In genomic region chr4:100816646-100817045, GRCh38 we compare ENCODE assay signal across 14 cellular contexts.
DNase-seq lines count a peak whose midpoint lies in the region; ATAC-seq and TF ChIP-seq lines count a peak whose summit lies in the region.
"Had no signal": no experiment of that assay in that cellular context is flagged by ENCODE, and none has a peak within 500 bp of the region (broad histone marks: within the 10 kb centered on the region; RNA-seq: fewer than 3 reads in every experiment).

No MANE protein-coding gene starts in this region.

- BruUV-seq in PC-3 (replicated peaks; lab: Mats Ljungman, UMichigan), result no TSS peak

- intact Hi-C loops in PC-3 (cut with micrococcal nuclease), result no loop called here

- H3K79me2 ChIP-seq in PC-3 (ENCODE audit: low read length), result no peaks in the 10 kb centered on the region
- H3K79me2 ChIP-seq in trophoblast cell (ENCODE audit: control insufficient read depth, insufficient read depth, low read length, poor library complexity), result no peaks in the 10 kb centered on the region

- H3K18ac ChIP-seq in trophoblast cell (ENCODE audit: low read length), result no peak overlapping the region

- no peak overlapping the region for H3K14ac ChIP-seq in trophoblast cell (ENCODE audit: low read length)

- H3K4ac ChIP-seq in trophoblast cell (ENCODE audit: low read depth, low read length), result no peak overlapping the region

- no CpG with 5 or more reads among the region's 2 CpGs for WGBS in trophoblast cell (ENCODE audit: extremely low coverage, insufficient coverage, insufficient read length)

- no peak overlapping the region for H3K23ac ChIP-seq in trophoblast cell (ENCODE audit: low read length)

- H3K27ac ChIP-seq in PC-3 (ENCODE audit: low read length), result no peak overlapping the region
- H3K27ac ChIP-seq in trophoblast cell (ENCODE audit: low read depth, low read length), result no peak overlapping the region

- H3K9ac ChIP-seq in PC-3 (ENCODE audit: low read length) (no peak overlapping the region), trophoblast cell (ENCODE audit: low read length) (no peak overlapping the region)

- H3K79me1 ChIP-seq in trophoblast cell (ENCODE audit: low read length), result no peaks in the 10 kb centered on the region

- H2BK120ac ChIP-seq in trophoblast cell (ENCODE audit: insufficient read depth, low read length, poor library complexity), result no peak overlapping the region

- no peak overlapping the region for H2BK12ac ChIP-seq in trophoblast cell (ENCODE audit: low read length)

- H3K9me3 ChIP-seq in PC-3 (ENCODE audit: low read length) (no peaks in the 10 kb centered on the region), trophoblast cell (ENCODE audit: insufficient read depth, low read depth, low read length) (no peaks in the 10 kb centered on the region)

- POLR2A ChIA-PET in PC-3 (lab: Charles Lee; ENCODE audit: unreplicated experiment), result no interaction called here

- no peak for ATAC-seq in PC-3
- ATAC-seq in GM19395 (IDR thresholded peaks at IDR 0.05; ENCODE audit: unreplicated experiment), result no peak
- ATAC-seq: HepG2 had no signal

- H2BK5ac ChIP-seq in trophoblast cell (ENCODE audit: low read depth, low read length, poor library complexity), result no peak overlapping the region

- H4K8ac ChIP-seq in trophoblast cell (ENCODE audit: low read depth, low read length), result no peak overlapping the region

- no peak overlapping the region for H4K12ac ChIP-seq in trophoblast cell (ENCODE audit: low read depth, low read length)

- H3K27me3 ChIP-seq in PC-3 (ENCODE audit: low read length) (no peaks in the 10 kb centered on the region), trophoblast cell (ENCODE audit: insufficient read depth, low read length) (no peaks in the 10 kb centered on the region)

- H3F3A ChIP-seq in PC-3 (ENCODE audit: low read length, unreplicated experiment), result no peaks in the 10 kb centered on the region

- H3K36me3 ChIP-seq in PC-3 (ENCODE audit: low read depth, low read length), result no peaks in the 10 kb centered on the region
- H3K36me3 ChIP-seq in trophoblast cell (ENCODE audit: control insufficient read depth in 1 of 2, insufficient read depth in 2 of 2, low read length in 2 of 2), result no peaks in the 10 kb centered on the region

- CTCF ChIA-PET in PC-3 (lab: Charles Lee), result no interaction called here

- no peak overlapping the region for H4K91ac ChIP-seq in trophoblast cell (ENCODE audit: low read depth, low read length)

- H3K4me1 ChIP-seq in PC-3 (ENCODE audit: insufficient read depth, low read length) (no peaks in the 10 kb centered on the region), trophoblast cell (ENCODE audit: control insufficient read depth in 1 of 2, insufficient read depth in 2 of 2, low read length in 2 of 2) (no peaks in the 10 kb centered on the region)

- no peaks in the 10 kb centered on the region for H4K20me1 ChIP-seq in PC-3 (ENCODE audit: low read length)

- H3K4me2 ChIP-seq in PC-3 (ENCODE audit: low read length) (no peak overlapping the region), trophoblast cell (ENCODE audit: low read length) (no peak overlapping the region)

- H3K9me2 ChIP-seq in PC-3 (replicated peaks; ENCODE audit: low read length), result no peaks in the 10 kb centered on the region

- H2AFZ ChIP-seq in PC-3 (ENCODE audit: low read length) (no peak overlapping the region), trophoblast cell (ENCODE audit: insufficient read depth, low read length, poor library complexity) (no peak overlapping the region)

- H2AK5ac ChIP-seq in trophoblast cell (ENCODE audit: low read length), result no peak overlapping the region

- no peak for TF ChIP-seq CTCF in PC-3 (conservative IDR thresholded peaks at IDR 0.05; ENCODE audit: low read depth, low read length)
- no peak for TF ChIP-seq CTCF in fibroblast of the aortic adventitia (IDR thresholded peaks at IDR 0.05; ENCODE audit: insufficient read depth, low read length)

- no peak overlapping the region for H3K4me3 ChIP-seq in PC-3 (ENCODE audit: low read length)
- no peak overlapping the region for H3K4me3 ChIP-seq in fibroblast of the aortic adventitia (ENCODE audit: low read depth, low read length)
- H3K4me3 ChIP-seq in trophoblast cell (ENCODE audit: low read depth, low read length), result no peak overlapping the region

- DNase-seq in NCI-H1105 treated with DMSO at 0.1 percent for 48 hours (lab: John Stamatoyannopoulos, UW), result peak; percentile 23
- DNase-seq in NCI-H1105 (lab: John Stamatoyannopoulos, UW), result no peak
- DNase-seq in PC-3, result peak; percentile 19
- DNase-seq in fibroblast of the aortic adventitia (ENCODE audit: low read depth), result peak; percentile 13
- DNase-seq in trophoblast cell, result peak; percentile 57 to 91
- no peak for DNase-seq in stimulated activated naive CD4-positive, alpha-beta T cell (lab: John Stamatoyannopoulos, UW)
- no peak for DNase-seq in C1 segment of cervical spinal cord (lab: John Stamatoyannopoulos, UW)
- DNase-seq: 8988T; CD8-positive, alpha-beta memory T cell; KG1; NCI-H1048; NCI-H774 had no signal

Comparison
In these comparisons a context has a peak if more than half of its experiments do, and no peak if none do; other contexts are left out.
1. DNase-seq: peak in NCI-H1105 treated with DMSO at 0.1 percent for 48 hours (single experiment), PC-3 (single experiment), fibroblast of the aortic adventitia (single experiment) and trophoblast cell (2 of 2); none in NCI-H1105 (single experiment), stimulated activated naive CD4-positive, alpha-beta T cell (0 of 6) and C1 segment of cervical spinal cord (0 of 14).